Comparison of ENCODE assay signal across 19 cellular contexts in genomic region chr17:82935944-82936767, GRCh38.
A peak's percentile ranks its signal among the peaks of the same experiment; 100 is the strongest.
DNase-seq lines count a peak whose midpoint lies in the region; ATAC-seq, FAIRE-seq and TF ChIP-seq lines count a peak whose summit lies in the region.
"Had no signal": no experiment of that assay in that cellular context is flagged by ENCODE, and none has a peak within 500 bp of the region (broad histone marks: within the 10 kb centered on the region; RNA-seq: fewer than 3 reads in every experiment).

No MANE protein-coding gene starts in this region.

- peak; percentile 4 for DNase-seq in activated naive CD8-positive, alpha-beta T cell treated with anti-CD3 and anti-CD28 coated beads, Interleukin-2, amount 10 ng/mL, durations not matched to agents 7 days and 5 days
- DNase-seq in activated naive CD8-positive, alpha-beta T cell treated with anti-CD3 and anti-CD28 coated beads, Interleukin-2, amount 50 U/mL, for 24 hours = no peak
- DNase-seq in Peyer's patch (peak in 2 of 3 donors; percentile 16 to 30), right lobe of liver (peak; percentile 9 to 21 (median 17)), sigmoid colon (peak; percentile 58), SJCRH30 (no peak), GM19239 (ENCODE audit: insufficient read length, low spot score) (no peak)
- DNase-seq: activated CD4-positive, alpha-beta T cell treated with anti-CD3 and anti-CD28 coated beads for 36 hours; EL; foreskin fibroblast; hypothalamus; NCI-H1092 treated with DMSO at 0.1 percent for 48 hours; NCI-H69; stimulated activated CD4-positive, alpha-beta T cell treated with anti-CD3 and anti-CD28 coated beads, Interleukin-2, amount 100 ng/mL, for 48 hours; T1000 had no signal

- no peaks in the 10 kb centered on the region for H3K27me3 Mint-ChIP-seq in activated naive CD8-positive, alpha-beta T cell treated with anti-CD3 and anti-CD28 coated beads, Interleukin-2, amount 10 ng/mL, durations not matched to agents 7 days and 5 days
- no peaks in the 10 kb centered on the region for H3K27me3 Mint-ChIP-seq in activated naive CD8-positive, alpha-beta T cell treated with anti-CD3 and anti-CD28 coated beads, Interleukin-2, amount 50 U/mL, for 24 hours
- H3K27me3 Mint-ChIP-seq: activated CD4-positive, alpha-beta T cell treated with anti-CD3 and anti-CD28 coated beads for 36 hours had no signal

- POLR2A ChIA-PET in activated naive CD8-positive, alpha-beta T cell treated with anti-CD3 and anti-CD28 coated beads, Interleukin-2, amount 10 ng/mL, durations not matched to agents 7 days and 5 days (lab: Charles Lee) = no interaction called here

- intact Hi-C loops in right lobe of liver (cut with DNase I) (no loop called here), sigmoid colon (cut with DNase I) (no loop called here)

- no peak for ATAC-seq in activated naive CD8-positive, alpha-beta T cell treated with anti-CD3 and anti-CD28 coated beads, Interleukin-2, amount 10 ng/mL, durations not matched to agents 7 days and 5 days (ENCODE audit: low read depth)
- no peak for ATAC-seq in activated naive CD8-positive, alpha-beta T cell treated with anti-CD3 and anti-CD28 coated beads, Interleukin-2, amount 50 U/mL, for 24 hours
- ATAC-seq in right lobe of liver = no peak
- no peak for ATAC-seq in HG02588 (IDR thresholded peaks at IDR 0.05; ENCODE audit: unreplicated experiment)
- ATAC-seq: activated CD4-positive, alpha-beta T cell treated with anti-CD3 and anti-CD28 coated beads for 36 hours; activated naive CD4-positive, alpha-beta T cell treated with anti-CD3 and anti-CD28 coated beads, Interleukin-2, amount 50 U/mL, for 72 hours had no signal

- no peak overlapping the region for H3K27ac Mint-ChIP-seq in activated naive CD8-positive, alpha-beta T cell treated with anti-CD3 and anti-CD28 coated beads, Interleukin-2, amount 10 ng/mL, durations not matched to agents 7 days and 5 days
- H3K27ac Mint-ChIP-seq in activated naive CD8-positive, alpha-beta T cell treated with anti-CD3 and anti-CD28 coated beads, Interleukin-2, amount 50 U/mL, for 24 hours = no peak overlapping the region
- H3K27ac Mint-ChIP-seq: activated CD4-positive, alpha-beta T cell treated with anti-CD3 and anti-CD28 coated beads for 36 hours had no signal

- H3K4me1 ChIP-seq in Peyer's patch (peaks cover 0 to 3% (median 0%) of the 10 kb centered on the region in 4 donors), right lobe of liver (no peaks in the 10 kb centered on the region), sigmoid colon (peaks cover 0 to 10% (median 8%) of the 10 kb centered on the region in 4 donors), SJCRH30 (no peaks in the 10 kb centered on the region)
- H3K4me1 ChIP-seq: HAP-1 had no signal

- H3K9me3 ChIP-seq in Peyer's patch (no peaks in the 10 kb centered on the region), right lobe of liver (no peaks in the 10 kb centered on the region), sigmoid colon (no peaks in the 10 kb centered on the region), SJCRH30 (replicated peaks) (no peaks in the 10 kb centered on the region)
- H3K9me3 ChIP-seq: HAP-1 had no signal

- no peaks in the 10 kb centered on the region for H3K9me3 Mint-ChIP-seq in activated naive CD8-positive, alpha-beta T cell treated with anti-CD3 and anti-CD28 coated beads, Interleukin-2, amount 10 ng/mL, durations not matched to agents 7 days and 5 days
- no peaks in the 10 kb centered on the region for H3K9me3 Mint-ChIP-seq in activated naive CD8-positive, alpha-beta T cell treated with anti-CD3 and anti-CD28 coated beads, Interleukin-2, amount 50 U/mL, for 24 hours
- H3K9me3 Mint-ChIP-seq: activated naive CD4-positive, alpha-beta T cell treated with anti-CD3 and anti-CD28 coated beads, Interleukin-2, amount 50 U/mL, for 72 hours had no signal

- TF ChIP-seq POLR2A in Peyer's patch (IDR thresholded peaks at IDR 0.05) = no peak
- TF ChIP-seq POLR2A in right lobe of liver (IDR thresholded peaks at IDR 0.05) = no peak
- no peak for TF ChIP-seq POLR2A in sigmoid colon (IDR thresholded peaks at IDR 0.05)

- no peak overlapping the region for H3K27ac ChIP-seq in Peyer's patch
- no peak overlapping the region for H3K27ac ChIP-seq in right lobe of liver
- no peak overlapping the region for H3K27ac ChIP-seq in sigmoid colon
- H3K27ac ChIP-seq in SJCRH30 = no peak overlapping the region
- H3K27ac ChIP-seq: KMS-11 had no signal

- no peak for FAIRE-seq in GM19239 (lab: Jason Lieb, UNC)

- 92% methylated on average over 18 of the region's 27 CpGs for WGBS in right lobe of liver (ENCODE audit: insufficient coverage, low coverage, low lambda C conversion rate, missing lambda C conversion rate)
- WGBS in sigmoid colon, 2 donors = 94 to 95% methylated on average over 27 of the region's 27 CpGs

- peaks cover 15% of the 10 kb centered on the region for H3K36me3 Mint-ChIP-seq in activated naive CD8-positive, alpha-beta T cell treated with anti-CD3 and anti-CD28 coated beads, Interleukin-2, amount 10 ng/mL, durations not matched to agents 7 days and 5 days
- H3K36me3 Mint-ChIP-seq in activated naive CD8-positive, alpha-beta T cell treated with anti-CD3 and anti-CD28 coated beads, Interleukin-2, amount 50 U/mL, for 24 hours (ENCODE audit: low read depth) = peaks cover 24% of the 10 kb centered on the region

- no peaks in the 10 kb centered on the region for H3K4me1 Mint-ChIP-seq in activated naive CD8-positive, alpha-beta T cell treated with anti-CD3 and anti-CD28 coated beads, Interleukin-2, amount 10 ng/mL, durations not matched to agents 7 days and 5 days
- no peaks in the 10 kb centered on the region for H3K4me1 Mint-ChIP-seq in activated naive CD8-positive, alpha-beta T cell treated with anti-CD3 and anti-CD28 coated beads, Interleukin-2, amount 50 U/mL, for 24 hours
- H3K4me1 Mint-ChIP-seq: activated CD4-positive, alpha-beta T cell treated with anti-CD3 and anti-CD28 coated beads for 36 hours had no signal

- no peak overlapping the region for H3K4me3 Mint-ChIP-seq in activated naive CD8-positive, alpha-beta T cell treated with anti-CD3 and anti-CD28 coated beads, Interleukin-2, amount 10 ng/mL, durations not matched to agents 7 days and 5 days
- H3K4me3 Mint-ChIP-seq in activated naive CD8-positive, alpha-beta T cell treated with anti-CD3 and anti-CD28 coated beads, Interleukin-2, amount 50 U/mL, for 24 hours = no peak overlapping the region
- H3K4me3 Mint-ChIP-seq: activated CD4-positive, alpha-beta T cell treated with anti-CD3 and anti-CD28 coated beads for 36 hours had no signal

- no peak for TF ChIP-seq CTCF in Peyer's patch (IDR thresholded peaks at IDR 0.05)
- TF ChIP-seq CTCF in right lobe of liver (IDR thresholded peaks at IDR 0.05) = no peak
- TF ChIP-seq CTCF in sigmoid colon (IDR thresholded peaks at IDR 0.05) = no peak

- TF ChIP-seq EP300 in sigmoid colon (IDR thresholded peaks at IDR 0.05) = no peak

- no peaks in the 10 kb centered on the region for H3K27me3 ChIP-seq in Peyer's patch
- no peaks in the 10 kb centered on the region for H3K27me3 ChIP-seq in right lobe of liver
- no peaks in the 10 kb centered on the region for H3K27me3 ChIP-seq in sigmoid colon
- no peaks in the 10 kb centered on the region for H3K27me3 ChIP-seq in SJCRH30

- H3K36me3 ChIP-seq in Peyer's patch (peaks cover 0 to 62% (median 0%) of the 10 kb centered on the region in 3 donors), right lobe of liver (peaks cover 0 to 5% (median 1%) of the 10 kb centered on the region in 4 donors), sigmoid colon (peaks cover 1 to 78% (median 30%) of the 10 kb centered on the region in 4 donors), SJCRH30 (peaks cover 91% of the 10 kb centered on the region)

- H3K4me3 ChIP-seq in Peyer's patch (no peak overlapping the region), right lobe of liver (no peak overlapping the region), sigmoid colon (no peak overlapping the region), SJCRH30 (no peak overlapping the region)
- H3K4me3 ChIP-seq: HAP-1 had no signal

Comparison
In these comparisons a context has a peak if more than half of its experiments do, and no peak if none do; other contexts are left out.
1. DNase-seq: peak in activated naive CD8-positive, alpha-beta T cell treated with anti-CD3 and anti-CD28 coated beads, Interleukin-2, amount 10 ng/mL, durations not matched to agents 7 days and 5 days (single experiment), Peyer's patch (2 of 3), right lobe of liver (3 of 3) and sigmoid colon (single experiment); none in activated naive CD8-positive, alpha-beta T cell treated with anti-CD3 and anti-CD28 coated beads, Interleukin-2, amount 50 U/mL, for 24 hours (single experiment), SJCRH30 (0 of 2) and GM19239 (single experiment).